ENCODE assay signal across 20 cellular contexts in the genomic region with DNA sequence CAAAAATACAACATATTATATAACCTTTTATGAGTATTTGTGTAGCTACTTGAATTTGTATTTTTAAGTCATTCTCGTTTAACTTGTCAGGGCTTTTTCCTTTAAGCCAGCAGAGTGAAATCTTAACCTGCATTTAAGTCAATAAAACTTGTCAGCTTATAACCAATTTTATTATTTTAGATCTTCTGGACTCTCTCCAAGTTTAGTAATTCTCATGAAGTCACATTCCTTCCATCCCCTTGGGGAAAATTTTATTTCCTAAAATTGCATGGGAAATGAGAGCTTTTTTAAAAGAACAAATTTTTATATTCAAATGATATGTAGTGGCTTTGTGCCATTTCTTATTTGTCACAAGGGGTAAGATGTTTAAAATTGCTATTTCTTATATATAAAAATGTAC.
A peak's percentile ranks its signal among the peaks of the same experiment; 100 is the strongest.
DNase-seq lines count a peak whose midpoint lies in the region; ATAC-seq, FAIRE-seq and TF ChIP-seq lines count a peak whose summit lies in the region.
"Had no signal": no experiment of that assay in that cellular context is flagged by ENCODE, and none has a peak within 500 bp of the region (broad histone marks: within the 10 kb centered on the region; RNA-seq: fewer than 3 reads in every experiment).

No MANE protein-coding gene starts in this region.

- H3K27me3 Mint-ChIP-seq in chondrocyte (ENCODE audit: low read depth), result no peaks in the 10 kb centered on the region
- no peaks in the 10 kb centered on the region for H3K27me3 Mint-ChIP-seq in activated naive CD4-positive, alpha-beta T cell treated with anti-CD3 and anti-CD28 coated beads, Interleukin-2, amount 10 ng/mL, durations not matched to agents 7 days and 5 days
- no peaks in the 10 kb centered on the region for H3K27me3 Mint-ChIP-seq in activated CD8-positive, alpha-beta T cell treated with anti-CD3 and anti-CD28 coated beads, Interleukin-2, amount 10 ng/mL, durations not matched to agents 7 days and 5 days (ENCODE audit: low read depth)
- H3K27me3 Mint-ChIP-seq: activated CD4-positive, alpha-beta T cell treated with anti-CD3 and anti-CD28 coated beads, Interleukin-2, amount 10 ng/mL, durations not matched to agents 24 days and 14 days; activated naive CD8-positive, alpha-beta T cell treated with anti-CD3 and anti-CD28 coated beads, Interleukin-2, amount 50 U/mL, for 24 hours; T-cell had no signal

- H3K9me3 Mint-ChIP-seq in chondrocyte (ENCODE audit: low read depth), result no peaks in the 10 kb centered on the region
- no peaks in the 10 kb centered on the region for H3K9me3 Mint-ChIP-seq in activated naive CD4-positive, alpha-beta T cell treated with anti-CD3 and anti-CD28 coated beads, Interleukin-2, amount 10 ng/mL, durations not matched to agents 7 days and 5 days
- no peaks in the 10 kb centered on the region for H3K9me3 Mint-ChIP-seq in activated CD8-positive, alpha-beta T cell treated with anti-CD3 and anti-CD28 coated beads, Interleukin-2, amount 10 ng/mL, durations not matched to agents 7 days and 5 days (ENCODE audit: insufficient read depth)
- H3K9me3 Mint-ChIP-seq: activated CD4-positive, alpha-beta T cell treated with anti-CD3 and anti-CD28 coated beads, Interleukin-2, amount 10 ng/mL, durations not matched to agents 24 days and 14 days; activated naive CD8-positive, alpha-beta T cell treated with anti-CD3 and anti-CD28 coated beads, Interleukin-2, amount 50 U/mL, for 24 hours; T-cell had no signal

- TF ChIP-seq CTCF in chondrocyte (IDR thresholded peaks at IDR 0.05), result no peak

- no peak for ATAC-seq in GM19035 (IDR thresholded peaks at IDR 0.05; ENCODE audit: unreplicated experiment)
- ATAC-seq in activated CD8-positive, alpha-beta T cell treated with anti-CD3 and anti-CD28 coated beads, Interleukin-2, amount 10 ng/mL, durations not matched to agents 7 days and 5 days, result no peak
- ATAC-seq: activated naive CD8-positive, alpha-beta T cell treated with anti-CD3 and anti-CD28 coated beads, Interleukin-2, amount 50 U/mL, for 24 hours; gastrocnemius medialis; Right ventricle myocardium inferior; T-cell had no signal

- POLR2A ChIA-PET in HEK293T (lab: Yijun Ruan, JAX), result no interaction called here
- POLR2A ChIA-PET in activated CD8-positive, alpha-beta T cell treated with anti-CD3 and anti-CD28 coated beads, Interleukin-2, amount 10 ng/mL, durations not matched to agents 7 days and 5 days (lab: Charles Lee), result interaction anchor here (1.0 to 1.4 kb wide), 2 partner anchors 74 to 75 kb away, joined by 3 read pairs; a partner anchor contains a TSS

- DNase-seq in HEK293T (ENCODE audit: extremely low spot score), result no peak
- no peak for DNase-seq in chondrocyte (ENCODE audit: low spot score)
- DNase-seq in myocyte (ENCODE audit: low read depth), result peak; percentile 36
- no peak for DNase-seq in activated naive CD4-positive, alpha-beta T cell treated with anti-CD3 and anti-CD28 coated beads, Interleukin-2, amount 10 ng/mL, durations not matched to agents 7 days and 5 days
- DNase-seq in activated CD8-positive, alpha-beta T cell treated with anti-CD3 and anti-CD28 coated beads, Interleukin-2, amount 10 ng/mL, durations not matched to agents 7 days and 5 days, result no peak
- DNase-seq in HPDE6-E6E7 (ENCODE audit: extremely low spot score), result no peak
- DNase-seq: ACHN; activated CD4-positive, alpha-beta T cell treated with anti-CD3 and anti-CD28 coated beads, Interleukin-2, amount 10 ng/mL, durations not matched to agents 24 days and 14 days; activated effector memory CD4-positive, alpha-beta T cell treated with Interleukin-2 at 50 U/mL for 16 hours; activated naive CD8-positive, alpha-beta T cell treated with anti-CD3 and anti-CD28 coated beads, Interleukin-2, amount 50 U/mL, for 24 hours; gastrocnemius medialis; NCI-H2171 treated with DMSO at 0.1 percent for 48 hours; NCI-H748 treated with DMSO at 0.1 percent for 48 hours; stimulated activated CD4-positive, alpha-beta T cell treated with anti-CD3 and anti-CD28 coated beads, Interleukin-12 subunit alpha, Interleukin-12 subunit beta, amount 100 ng/mL, for 4 hours; substantia nigra; T-cell; uterus had no signal

- H3K4me1 Mint-ChIP-seq in chondrocyte (ENCODE audit: low read depth), result peaks cover 77% of the 10 kb centered on the region
- H3K4me1 Mint-ChIP-seq in activated naive CD4-positive, alpha-beta T cell treated with anti-CD3 and anti-CD28 coated beads, Interleukin-2, amount 10 ng/mL, durations not matched to agents 7 days and 5 days, result no peaks in the 10 kb centered on the region
- H3K4me1 Mint-ChIP-seq in activated CD8-positive, alpha-beta T cell treated with anti-CD3 and anti-CD28 coated beads, Interleukin-2, amount 10 ng/mL, durations not matched to agents 7 days and 5 days (ENCODE audit: low read depth), result no peaks in the 10 kb centered on the region

- H3K27ac Mint-ChIP-seq in chondrocyte (ENCODE audit: unreplicated experiment), result peak overlapping the region; percentile 83
- H3K27ac Mint-ChIP-seq in activated naive CD4-positive, alpha-beta T cell treated with anti-CD3 and anti-CD28 coated beads, Interleukin-2, amount 10 ng/mL, durations not matched to agents 7 days and 5 days, result no peak overlapping the region
- no peak overlapping the region for H3K27ac Mint-ChIP-seq in activated CD8-positive, alpha-beta T cell treated with anti-CD3 and anti-CD28 coated beads, Interleukin-2, amount 10 ng/mL, durations not matched to agents 7 days and 5 days
- H3K27ac Mint-ChIP-seq: activated CD4-positive, alpha-beta T cell treated with anti-CD3 and anti-CD28 coated beads, Interleukin-2, amount 10 ng/mL, durations not matched to agents 24 days and 14 days; activated naive CD8-positive, alpha-beta T cell treated with anti-CD3 and anti-CD28 coated beads, Interleukin-2, amount 50 U/mL, for 24 hours had no signal

- CTCF ChIA-PET in HEK293T (lab: Yijun Ruan, JAX), result no interaction called here
- CTCF ChIA-PET in activated naive CD4-positive, alpha-beta T cell treated with anti-CD3 and anti-CD28 coated beads, Interleukin-2, amount 10 ng/mL, durations not matched to agents 7 days and 5 days (lab: Charles Lee), result no interaction called here
- CTCF ChIA-PET in activated CD8-positive, alpha-beta T cell treated with anti-CD3 and anti-CD28 coated beads, Interleukin-2, amount 10 ng/mL, durations not matched to agents 7 days and 5 days (lab: Charles Lee), result no interaction called here

- H3K36me3 Mint-ChIP-seq in chondrocyte (ENCODE audit: low read depth), result peaks cover 9% of the 10 kb centered on the region
- H3K36me3 Mint-ChIP-seq in activated naive CD4-positive, alpha-beta T cell treated with anti-CD3 and anti-CD28 coated beads, Interleukin-2, amount 10 ng/mL, durations not matched to agents 7 days and 5 days, result peaks cover 37% of the 10 kb centered on the region
- peaks cover 41% of the 10 kb centered on the region for H3K36me3 Mint-ChIP-seq in activated CD8-positive, alpha-beta T cell treated with anti-CD3 and anti-CD28 coated beads, Interleukin-2, amount 10 ng/mL, durations not matched to agents 7 days and 5 days (ENCODE audit: low read depth)

- H3K4me3 Mint-ChIP-seq in chondrocyte (ENCODE audit: unreplicated experiment), result no peak overlapping the region
- no peak overlapping the region for H3K4me3 Mint-ChIP-seq in activated naive CD4-positive, alpha-beta T cell treated with anti-CD3 and anti-CD28 coated beads, Interleukin-2, amount 10 ng/mL, durations not matched to agents 7 days and 5 days
- no peak overlapping the region for H3K4me3 Mint-ChIP-seq in activated CD8-positive, alpha-beta T cell treated with anti-CD3 and anti-CD28 coated beads, Interleukin-2, amount 10 ng/mL, durations not matched to agents 7 days and 5 days
- H3K4me3 Mint-ChIP-seq: activated CD4-positive, alpha-beta T cell treated with anti-CD3 and anti-CD28 coated beads, Interleukin-2, amount 10 ng/mL, durations not matched to agents 24 days and 14 days; activated naive CD8-positive, alpha-beta T cell treated with anti-CD3 and anti-CD28 coated beads, Interleukin-2, amount 50 U/mL, for 24 hours; T-cell had no signal

- FAIRE-seq in A204.1 (lab: Jason Lieb, UNC), result peak; percentile 16

TF ChIP-seq in HEK293T, 16 proteins besides CTCF, POLR2A, EP300 and RAD21:
- TF ChIP-seq L3MBTL2 (conservative IDR thresholded peaks at IDR 0.05) (no peak), FOXM1 (IDR thresholded peaks at IDR 0.05; ENCODE audit: borderline replicate concordance) (no peak), NFRKB (IDR thresholded peaks at IDR 0.05) (no peak), BHLHE40 (IDR thresholded peaks at IDR 0.05; ENCODE audit: borderline replicate concordance) (no peak), HDGF (IDR thresholded peaks at IDR 0.05; ENCODE audit: borderline replicate concordance) (no peak), TARDBP (IDR thresholded peaks at IDR 0.05) (no peak), ARNT (IDR thresholded peaks at IDR 0.05) (no peak)
- TF ChIP-seq, protein P1, sequence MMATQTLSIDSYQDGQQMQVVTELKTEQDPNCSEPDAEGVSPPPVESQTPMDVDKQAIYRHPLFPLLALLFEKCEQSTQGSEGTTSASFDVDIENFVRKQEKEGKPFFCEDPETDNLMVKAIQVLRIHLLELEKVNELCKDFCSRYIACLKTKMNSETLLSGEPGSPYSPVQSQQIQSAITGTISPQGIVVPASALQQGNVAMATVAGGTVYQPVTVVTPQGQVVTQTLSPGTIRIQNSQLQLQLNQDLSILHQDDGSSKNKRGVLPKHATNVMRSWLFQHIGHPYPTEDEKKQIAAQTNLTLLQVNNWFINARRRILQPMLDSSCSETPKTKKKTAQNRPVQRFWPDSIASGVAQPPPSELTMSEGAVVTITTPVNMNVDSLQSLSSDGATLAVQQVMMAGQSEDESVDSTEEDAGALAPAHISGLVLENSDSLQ (IDR thresholded peaks at IDR 0.05), result 0 out of 2 replicates have a peak, but pooled peaks have one; percentile 25
